ENCODE assay signal across 8 cellular contexts in genomic region chr16:25628766-25629165, GRCh38.
"Had no signal": no experiment of that assay in that cellular context is flagged by ENCODE, and none has a peak within 500 bp of the region (broad histone marks: within the 10 kb centered on the region; RNA-seq: fewer than 3 reads in every experiment).

No MANE protein-coding gene starts in this region.

- FAIRE-seq: G401.6, GM12878, GM12891, GM12892, GM18507, GM19239 had no signal

- H3K4me3 ChIP-seq: GM12878 had no signal

- DNase-seq: GDM1, GF-D8 had no signal

- ATAC-seq: GM12878 had no signal
